8 cellular contexts compared by ENCODE assay signal in the genomic region with DNA sequence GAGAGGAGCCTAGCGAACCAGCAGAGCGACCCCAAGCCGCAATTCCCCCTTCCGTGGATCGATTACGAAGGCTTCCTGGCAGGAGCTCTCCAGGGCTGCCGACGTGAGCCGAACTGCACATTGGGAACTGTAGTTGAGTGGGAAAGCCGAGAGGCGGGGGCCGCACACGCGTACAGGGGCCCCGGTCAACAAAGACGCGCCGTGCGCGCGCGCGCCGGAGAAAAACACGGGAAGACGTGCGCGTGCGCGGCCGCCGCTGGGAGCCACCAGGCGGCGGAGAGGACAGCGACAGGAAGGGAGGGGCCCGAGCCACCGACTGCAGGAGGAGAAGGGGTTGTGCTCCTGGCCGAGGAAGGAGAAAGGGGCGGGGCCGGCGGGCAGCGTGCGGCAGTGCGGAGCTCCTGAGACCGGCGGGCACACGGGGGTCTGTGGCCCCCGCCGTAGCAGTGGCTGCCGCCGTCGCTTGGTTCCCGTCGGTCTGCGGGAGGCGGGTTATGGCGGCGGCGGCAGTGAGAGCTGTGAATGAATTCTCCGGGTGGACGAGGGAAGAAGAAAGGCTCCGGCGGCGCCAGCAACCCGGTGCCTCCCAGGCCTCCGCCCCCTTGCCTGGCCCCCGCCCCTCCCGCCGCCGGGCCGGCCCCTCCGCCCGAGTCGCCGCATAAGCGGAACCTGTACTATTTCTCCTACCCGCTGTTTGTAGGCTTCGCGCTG.
A peak's percentile ranks its signal among the peaks of the same experiment; 100 is the strongest.
DNase-seq lines count a peak whose midpoint lies in the region; ATAC-seq and TF ChIP-seq lines count a peak whose summit lies in the region.

A gene with protein sequence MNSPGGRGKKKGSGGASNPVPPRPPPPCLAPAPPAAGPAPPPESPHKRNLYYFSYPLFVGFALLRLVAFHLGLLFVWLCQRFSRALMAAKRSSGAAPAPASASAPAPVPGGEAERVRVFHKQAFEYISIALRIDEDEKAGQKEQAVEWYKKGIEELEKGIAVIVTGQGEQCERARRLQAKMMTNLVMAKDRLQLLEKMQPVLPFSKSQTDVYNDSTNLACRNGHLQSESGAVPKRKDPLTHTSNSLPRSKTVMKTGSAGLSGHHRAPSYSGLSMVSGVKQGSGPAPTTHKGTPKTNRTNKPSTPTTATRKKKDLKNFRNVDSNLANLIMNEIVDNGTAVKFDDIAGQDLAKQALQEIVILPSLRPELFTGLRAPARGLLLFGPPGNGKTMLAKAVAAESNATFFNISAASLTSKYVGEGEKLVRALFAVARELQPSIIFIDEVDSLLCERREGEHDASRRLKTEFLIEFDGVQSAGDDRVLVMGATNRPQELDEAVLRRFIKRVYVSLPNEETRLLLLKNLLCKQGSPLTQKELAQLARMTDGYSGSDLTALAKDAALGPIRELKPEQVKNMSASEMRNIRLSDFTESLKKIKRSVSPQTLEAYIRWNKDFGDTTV (plus strand): TSS at position 247 of the 711 bp plus-strand sequence. CDS start 276 bp downstream, at position 523.

- H3K27ac Mint-ChIP-seq in nephron progenitor cell: peak within 1 kb of the TSS; percentile 99
- peak within 1 kb of the TSS; percentile 94 to 95 for H3K27ac Mint-ChIP-seq in stimulated activated naive CD8-positive, alpha-beta T cell treated with anti-CD3 and anti-CD28 coated beads, Interleukin-15, amount 100 ng/mL, for 72 hours

- ATAC-seq in stimulated activated naive CD8-positive, alpha-beta T cell treated with anti-CD3 and anti-CD28 coated beads, Interleukin-15, amount 100 ng/mL, for 72 hours: peak; percentile 97

- H3K9me3 Mint-ChIP-seq in nephron progenitor cell: no peaks in the 10 kb centered on the region
- H3K9me3 Mint-ChIP-seq in stimulated activated naive CD8-positive, alpha-beta T cell treated with anti-CD3 and anti-CD28 coated beads, Interleukin-15, amount 100 ng/mL, for 72 hours: no peaks in the 10 kb centered on the region

- peak within 1 kb of the TSS; percentile 80 for H3K9ac ChIP-seq in MM.1S (ENCODE audit: low read length)

- H3K36me3 ChIP-seq in MM.1S (replicated peaks; ENCODE audit: insufficient read depth, low read length): no peaks in the 10 kb centered on the region

- peak within 1 kb of the TSS; percentile 100 for H2AFZ ChIP-seq in MM.1S (ENCODE audit: low read length)

- H3K27ac ChIP-seq in MM.1S (ENCODE audit: low read length): peak within 1 kb of the TSS; percentile 70

- H3K4me3 Mint-ChIP-seq in nephron progenitor cell: peak within 1 kb of the TSS; percentile 99
- H3K4me3 Mint-ChIP-seq in stimulated activated naive CD8-positive, alpha-beta T cell treated with anti-CD3 and anti-CD28 coated beads, Interleukin-15, amount 100 ng/mL, for 72 hours: peak within 1 kb of the TSS; percentile 96 to 98

- peaks cover 30% of the 10 kb centered on the region for H3K4me1 Mint-ChIP-seq in nephron progenitor cell
- peaks cover 35% of the 10 kb centered on the region for H3K4me1 Mint-ChIP-seq in stimulated activated naive CD8-positive, alpha-beta T cell treated with anti-CD3 and anti-CD28 coated beads, Interleukin-15, amount 100 ng/mL, for 72 hours

- H3K27me3 Mint-ChIP-seq in nephron progenitor cell (ENCODE audit: low read depth, poor library complexity): no peaks in the 10 kb centered on the region
- no peaks in the 10 kb centered on the region for H3K27me3 Mint-ChIP-seq in stimulated activated naive CD8-positive, alpha-beta T cell treated with anti-CD3 and anti-CD28 coated beads, Interleukin-15, amount 100 ng/mL, for 72 hours

- no peaks in the 10 kb centered on the region for H3K27me3 ChIP-seq in MM.1S (replicated peaks; ENCODE audit: insufficient read depth, low read length)

- TF ChIP-seq CTCF in MM.1S (IDR thresholded peaks at IDR 0.05; ENCODE audit: low read length) (peak; percentile 28), nephron progenitor cell (IDR thresholded peaks at IDR 0.05) (peak; percentile 33)

- H3K4me3 ChIP-seq in MM.1S (ENCODE audit: low read length): peak within 1 kb of the TSS; percentile 99

- peaks cover 19% of the 10 kb centered on the region for H3K79me2 ChIP-seq in MM.1S (ENCODE audit: low read length)

- peak within 1 kb of the TSS; percentile 90 for H3K4me2 ChIP-seq in MM.1S (ENCODE audit: low read depth, low read length)

- no peaks in the 10 kb centered on the region for H3K9me3 ChIP-seq in MM.1S (replicated peaks; ENCODE audit: insufficient read depth, low read length)

- DNase-seq in GF-D8 (lab: John Stamatoyannopoulos, UW): peak; percentile 96
- DNase-seq in HCEC 1CT: peak; percentile 97
- peak; percentile 97 for DNase-seq in MM.1S
- peak; percentile 91 for DNase-seq in SIG-M5 (lab: John Stamatoyannopoulos, UW)
- DNase-seq in activated gamma-delta T cell (lab: John Stamatoyannopoulos, UW): peak; percentile 95
- DNase-seq in fibroblast of the conjunctiva (ENCODE audit: low read depth): peak; percentile 90
- DNase-seq in nephron progenitor cell: peak; percentile 98
- peak; percentile 96 to 97 for DNase-seq in stimulated activated naive CD8-positive, alpha-beta T cell treated with anti-CD3 and anti-CD28 coated beads, Interleukin-15, amount 100 ng/mL, for 72 hours

- no peaks in the 10 kb centered on the region for H4K20me1 ChIP-seq in MM.1S (ENCODE audit: insufficient read depth, low read length)

- H3K9me2 ChIP-seq in MM.1S (replicated peaks; ENCODE audit: insufficient read depth, low read length): no peaks in the 10 kb centered on the region

- peaks cover 7% of the 10 kb centered on the region; the same call in 1 of the 2 replicates for H3K4me1 ChIP-seq in MM.1S (ENCODE audit: low read length)

- peaks cover 18% of the 10 kb centered on the region for H3K36me3 Mint-ChIP-seq in nephron progenitor cell (ENCODE audit: low read depth)

- H3F3A ChIP-seq in MM.1S (ENCODE audit: insufficient read depth, low read length): peaks cover 17% of the 10 kb centered on the region

Comparison
In these comparisons a context has a peak if more than half of its experiments do, and no peak if none do; other contexts are left out.
1. Peak in every context shown above with its lines: DNase-seq, ATAC-seq, H3K4me3 ChIP-seq and H3K27ac ChIP-seq.